ENCODE assay signal across 6 cellular contexts in the genomic region with DNA sequence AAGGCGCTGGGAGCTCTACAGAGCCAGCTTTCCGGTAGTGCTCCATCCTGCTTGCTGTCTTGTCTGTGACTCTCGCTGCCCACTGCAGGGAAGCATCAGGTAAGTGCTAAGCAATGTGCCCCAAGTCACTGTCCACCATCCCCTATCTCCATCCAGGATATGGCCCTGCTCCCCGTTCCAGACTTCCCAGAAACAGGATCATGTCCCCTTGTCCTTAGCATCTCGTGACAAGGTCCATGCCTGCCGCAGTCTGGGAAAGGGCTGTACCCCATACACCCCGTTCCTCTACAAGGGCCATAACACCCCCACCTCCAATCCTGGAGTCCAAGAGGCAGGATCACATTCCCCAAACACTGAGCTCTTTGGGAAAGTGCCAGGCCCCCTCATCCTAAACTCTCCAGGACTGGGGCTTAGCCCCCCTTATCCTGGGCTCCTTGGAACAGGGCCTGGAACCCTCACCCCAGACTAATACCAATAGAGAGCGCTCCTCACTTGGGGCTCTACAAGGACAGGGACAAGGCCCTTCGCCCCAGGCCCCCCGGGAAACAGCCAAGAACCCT. TPM values are rescaled to one million over a fixed set of nuclear protein-coding genes. Genes with fewer than 3 reads are reported as not detected.
DNase-seq lines count a peak whose midpoint lies in the region; ATAC-seq and TF ChIP-seq lines count a peak whose summit lies in the region.

No MANE protein-coding gene starts in this region.

- H3K27ac ChIP-seq in left lung: peak overlapping the region; percentile 68 to 76

- H3K9me3 Mint-ChIP-seq in activated B cell treated with CpG ODN at 0.5 μM for 24 hours: no peaks in the 10 kb centered on the region

- H3K27me3 Mint-ChIP-seq in activated B cell treated with CpG ODN at 0.5 μM for 24 hours: no peaks in the 10 kb centered on the region

- H3K36me3 ChIP-seq in left lung: peaks cover 0 to 23% of the 10 kb centered on the region in 2 donors

- H3K36me3 Mint-ChIP-seq in activated B cell treated with CpG ODN at 0.5 μM for 24 hours (ENCODE audit: low read depth): peaks cover 24% of the 10 kb centered on the region

- CTCF ChIA-PET in activated B cell treated with CpG ODN at 0.5 μM for 24 hours (lab: Charles Lee): interaction anchor here (0.9 to 5.3 kb wide), 2 partner anchors 9 to 24 kb away, joined by 4 to 62 read pairs; a partner anchor contains a TSS

- intact Hi-C loops in activated B cell treated with CpG ODN at 0.5 μM for 24 hours (cut with micrococcal nuclease) (loop anchor here (5.0 to 10.0 kb wide), 6 partner anchors 36 to 1203 kb away; a partner anchor contains a TSS), left lung (cut with DNase I) (no loop called here)

- H3K4me3 Mint-ChIP-seq in activated B cell treated with CpG ODN at 0.5 μM for 24 hours: peak overlapping the region; percentile 86

- TF ChIP-seq CTCF in activated B cell treated with CpG ODN at 0.5 μM for 24 hours (IDR thresholded peaks at IDR 0.05) (no peak), left lung (IDR thresholded peaks at IDR 0.05) (no peak)

- no peaks in the 10 kb centered on the region for H3K9me3 ChIP-seq in left lung

- H3K27ac Mint-ChIP-seq in activated B cell treated with CpG ODN at 0.5 μM for 24 hours: peak overlapping the region; percentile 90

- ATAC-seq in GM19438 (IDR thresholded peaks at IDR 0.05; ENCODE audit: low read depth, unreplicated experiment) (peak; percentile 12), activated B cell treated with CpG ODN at 0.5 μM for 24 hours (ENCODE audit: low read depth) (peak; percentile 3), left lung (peak; percentile 5), HG03095 (IDR thresholded peaks at IDR 0.05; ENCODE audit: unreplicated experiment) (no peak)

- POLR2A ChIA-PET in activated B cell treated with CpG ODN at 0.5 μM for 24 hours (lab: Charles Lee): interaction anchor here (0.5 to 6.8 kb wide), 3 partner anchors 9 to 1321 kb away, joined by 5 to 44 read pairs (median 21); a partner anchor contains a TSS

- DNase-seq in activated B cell treated with CpG ODN at 0.5 μM for 24 hours: no peak
- DNase-seq in left lung: no peak
- DNase-seq in NCI-H1417 treated with DMSO at 0.1 percent for 48 hours (lab: John Stamatoyannopoulos, UW): no peak
- no peak for DNase-seq in hippocampal formation (lab: John Stamatoyannopoulos, UW)

- peaks cover 0 to 18% of the 10 kb centered on the region in 2 donors for H3K4me1 ChIP-seq in left lung

- peak overlapping the region; percentile 44 to 71 for H3K4me3 ChIP-seq in left lung

- H3K4me1 Mint-ChIP-seq in activated B cell treated with CpG ODN at 0.5 μM for 24 hours: peaks cover 19% of the 10 kb centered on the region

- H3K27me3 ChIP-seq in left lung: no peaks in the 10 kb centered on the region

RNA-seq across cellular contexts. Expression of a gene that starts 0.6 kb away (rescaled TPM):
- total RNA-seq in activated B cell treated with CpG ODN at 0.5 μM for 24 hours (17.5 and 18.9 TPM in 2 replicates), left lung (10 to 100 TPM; 18.6 to 21.9 TPM)

RNA-seq across cellular contexts. Expression of a gene that starts 9.0 kb away (rescaled TPM):
- total RNA-seq in activated B cell treated with CpG ODN at 0.5 μM for 24 hours: 63.9 and 64.3 TPM in 2 replicates
- 10 to 100 TPM; 69.8 to 70.4 TPM for total RNA-seq in left lung

RNA-seq across cellular contexts. Expression of a gene that starts 17.5 kb away (rescaled TPM):
- total RNA-seq in activated B cell treated with CpG ODN at 0.5 μM for 24 hours: not detected in 2 replicates
- total RNA-seq in left lung: not detected

RNA-seq across cellular contexts. Expression of a gene that starts 21.8 kb away (rescaled TPM):
- total RNA-seq in activated B cell treated with CpG ODN at 0.5 μM for 24 hours: not detected in 2 replicates
- under 1 TPM; 0.90 to 0.92 TPM for total RNA-seq in left lung

RNA-seq across cellular contexts. Expression of a gene that starts 26.3 kb away (rescaled TPM):
- total RNA-seq in activated B cell treated with CpG ODN at 0.5 μM for 24 hours: 27.2 TPM in 2 replicates
- 10 to 100 TPM; 50.5 to 72.1 TPM for total RNA-seq in left lung
